18 cellular contexts compared by ENCODE assay signal in the genomic region with DNA sequence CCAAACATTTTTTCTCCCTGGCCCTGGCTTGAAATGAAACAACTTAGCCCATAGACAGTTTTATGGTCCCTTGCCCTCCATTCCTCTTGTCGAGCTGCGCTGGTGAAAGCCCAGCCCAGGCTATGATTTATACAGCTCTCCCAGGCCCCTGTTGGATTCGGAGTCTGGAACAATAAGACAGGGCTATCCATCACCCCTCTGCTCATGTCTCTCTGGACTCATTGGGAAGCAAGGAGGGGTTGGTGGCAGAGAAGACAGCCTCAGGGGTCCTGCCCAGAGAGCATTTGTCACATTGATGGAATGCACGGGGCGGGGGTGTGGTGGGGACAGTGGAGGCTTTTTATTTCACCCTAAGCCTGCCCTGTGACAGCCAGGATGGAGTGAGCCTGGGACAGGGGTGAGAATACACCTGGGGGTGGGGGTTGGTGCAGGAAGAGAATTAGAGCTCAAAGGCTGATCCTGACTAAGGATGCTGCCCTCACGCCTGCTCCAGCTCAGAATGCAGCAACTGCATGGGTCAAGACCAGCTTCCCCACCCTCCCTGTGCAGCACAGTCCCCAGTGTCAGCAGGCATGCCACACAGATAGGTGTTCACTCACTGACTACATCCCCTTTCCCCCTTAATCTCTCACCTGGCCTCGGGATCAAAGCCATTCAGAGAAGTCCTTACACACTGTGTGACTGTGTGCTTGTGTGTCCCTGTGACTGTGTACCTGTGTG. TPM values are rescaled to one million over a fixed set of nuclear protein-coding genes. Genes with fewer than 3 reads are reported as not detected.
"Had no signal": no experiment of that assay in that cellular context is flagged by ENCODE, and none has a peak within 500 bp of the region (broad histone marks: within the 10 kb centered on the region; RNA-seq: fewer than 3 reads in every experiment).

No MANE protein-coding gene starts in this region.

- DNase-seq: activated CD4-positive, alpha-beta T cell treated with anti-CD3 and anti-CD28 coated beads for 48 hours; activated CD8-positive, alpha-beta memory T cell treated with anti-CD3 and anti-CD28 coated beads for 24 hours; activated naive CD8-positive, alpha-beta T cell treated with anti-CD3 and anti-CD28 coated beads for 36 hours; anterior cingulate cortex; dorsolateral prefrontal cortex; esophagus squamous epithelium; foreskin fibroblast; left lung; posterior cingulate gyrus; small intestine; substantia nigra; transverse colon had no signal

- H3K4me1 Mint-ChIP-seq: activated naive CD8-positive, alpha-beta T cell treated with anti-CD3 and anti-CD28 coated beads for 36 hours had no signal

- H3K27ac ChIP-seq: breast epithelium, dorsolateral prefrontal cortex, esophagus squamous epithelium, left lung, right atrium auricular region, SK-N-MC, transverse colon had no signal

- H3K9me3 ChIP-seq: breast epithelium, esophagus squamous epithelium, left lung, right atrium auricular region, transverse colon had no signal

- ATAC-seq: left lung, WTC11 had no signal

- H3K27me3 ChIP-seq: left lung, right atrium auricular region had no signal

- H3K27ac Mint-ChIP-seq: activated naive CD8-positive, alpha-beta T cell treated with anti-CD3 and anti-CD28 coated beads for 36 hours; activated T-helper 2 cell treated with anti-CD3 and anti-CD28 coated beads, Interferon-gamma antibody, Interleukin-2, Interleukin-4, amounts not matched to agents 10 μg/mL and 5 μg/mL and 100 μg/mL, durations not matched to agents 14 hours and 24 hours and 36 hours; T-helper 1 cell treated with Interleukin-12 subunit alpha and Interleukin-12 subunit beta and Interleukin-4 antibody, amounts not matched to agents 30 μg/mL and 1 μg/mL, for 36 hours; WTC11 had no signal

- H3K9me3 Mint-ChIP-seq: activated naive CD8-positive, alpha-beta T cell treated with anti-CD3 and anti-CD28 coated beads for 36 hours had no signal

- H3K4me3 ChIP-seq: breast epithelium, dorsolateral prefrontal cortex, esophagus squamous epithelium, left lung, right atrium auricular region, SK-N-MC, transverse colon had no signal

- H3K36me3 Mint-ChIP-seq: activated naive CD8-positive, alpha-beta T cell treated with anti-CD3 and anti-CD28 coated beads for 36 hours; WTC11 had no signal

- H3K36me3 ChIP-seq: breast epithelium, esophagus squamous epithelium, left lung, right atrium auricular region, transverse colon had no signal

- H3K4me3 Mint-ChIP-seq: activated naive CD8-positive, alpha-beta T cell treated with anti-CD3 and anti-CD28 coated beads for 36 hours; T-helper 1 cell treated with Interleukin-12 subunit alpha and Interleukin-12 subunit beta and Interleukin-4 antibody, amounts not matched to agents 30 μg/mL and 1 μg/mL, for 36 hours; WTC11 had no signal

- H3K4me1 ChIP-seq: breast epithelium, esophagus squamous epithelium, left lung, right atrium auricular region, transverse colon had no signal

RNA-seq across cellular contexts. Expression of gene PKNOX2, which starts 10.0 kb away (rescaled TPM):
- total RNA-seq: activated naive CD8-positive, alpha-beta T cell treated with anti-CD3 and anti-CD28 coated beads for 36 hours; activated T-helper 2 cell treated with anti-CD3 and anti-CD28 coated beads, Interferon-gamma antibody, Interleukin-2, Interleukin-4, amounts not matched to agents 10 μg/mL and 5 μg/mL and 100 μg/mL, durations not matched to agents 14 hours and 24 hours and 36 hours had no signal
